ENCODE assay signal across 8 cellular contexts in genomic region chr10:22003964-22004281, GRCh38. TPM values are rescaled to one million over a fixed set of nuclear protein-coding genes. Genes with fewer than 3 reads are reported as not detected.
DNase-seq lines count a peak whose midpoint lies in the region; ATAC-seq and TF ChIP-seq lines count a peak whose summit lies in the region.

No MANE protein-coding gene starts in this region.

- peaks cover 18% of the 10 kb centered on the region for H3K4me1 Mint-ChIP-seq in GM23338

- H3K9me3 ChIP-seq in adipocyte (ENCODE audit: control insufficient read depth, low read length) (peaks cover 16% of the 10 kb centered on the region), mesodermal cell (ENCODE audit: control insufficient read depth, low read length) (no peaks in the 10 kb centered on the region)

- ATAC-seq in GM23338 (no peak), HG03039 (IDR thresholded peaks at IDR 0.05; ENCODE audit: unreplicated experiment) (no peak), HG02798 (IDR thresholded peaks at IDR 0.05; ENCODE audit: poor library complexity, unreplicated experiment) (no peak)

- H3K27ac Mint-ChIP-seq in GM23338: 0 out of 2 replicates have a peak overlapping the region, but pooled peaks have one; percentile 43

- in situ Hi-C loops in KBM-7 (cut with MboI; ENCODE audit: low pct_unique_long_range_greater_than_20kb, low sequenced_read_pairs): no loop called here

- no CpG with 5 or more reads among the region's 2 CpGs for WGBS in mesodermal cell (ENCODE audit: insufficient coverage in 2 of 2), 2 experiments
- WGBS in lower leg skin, 2 donors: 0 to 3% methylated on average over 2 of the region's 2 CpGs

- intact Hi-C loops in lower leg skin (cut with DNase I; ENCODE audit: low total_unique reads): no loop called here

- H3K9me3 Mint-ChIP-seq in GM23338: no peaks in the 10 kb centered on the region

- H3K9ac ChIP-seq in adipocyte (ENCODE audit: low read length): peak overlapping the region; percentile 83

- H3K4me1 ChIP-seq in ACC112 (ENCODE audit: control insufficient read depth, insufficient read depth, low read length, unreplicated experiment) (peaks cover 10% of the 10 kb centered on the region), GM23338 (ENCODE audit: insufficient read depth) (peaks cover 15% of the 10 kb centered on the region), adipocyte (ENCODE audit: control insufficient read depth, insufficient read depth, low read length) (peaks cover 15% of the 10 kb centered on the region), mesodermal cell (ENCODE audit: control insufficient read depth, insufficient read depth, low read length, poor library complexity, severe bottlenecking) (no peaks in the 10 kb centered on the region)

- H3K27me3 ChIP-seq in ACC112 (ENCODE audit: insufficient read depth, low read length) (peaks cover 14% of the 10 kb centered on the region; the same call in 1 of the 2 replicates), GM23338 (ENCODE audit: insufficient read depth) (peaks cover 14% of the 10 kb centered on the region), adipocyte (replicated peaks; ENCODE audit: control insufficient read depth, insufficient read depth, low read length) (no peaks in the 10 kb centered on the region)

- no peaks in the 10 kb centered on the region for H3F3A ChIP-seq in GM23338 (replicated peaks; ENCODE audit: low read depth)

- H3K79me2 ChIP-seq in ACC112 (ENCODE audit: control insufficient read depth, insufficient read depth, low read length, unreplicated experiment): peaks cover 35% of the 10 kb centered on the region
- peaks cover 17% of the 10 kb centered on the region; the same call in 1 of the 2 replicates for H3K79me2 ChIP-seq in GM23338 (replicated peaks; ENCODE audit: insufficient read depth)

- H2AFZ ChIP-seq in ACC112 (ENCODE audit: low read length, unreplicated experiment): peak overlapping the region; percentile 92
- peak overlapping the region; percentile 49; the same call in 1 of the 2 replicates for H2AFZ ChIP-seq in GM23338

- peaks cover 10% of the 10 kb centered on the region for H3K27me3 Mint-ChIP-seq in GM23338 (ENCODE audit: insufficient read depth, low read depth, poor library complexity)

- H3K27ac ChIP-seq in ACC112 (ENCODE audit: low read depth, low read length): peak overlapping the region; percentile 71
- no peak overlapping the region for H3K27ac ChIP-seq in GM23338 (ENCODE audit: low read depth)
- H3K27ac ChIP-seq in mesodermal cell (ENCODE audit: low read depth, low read length, severe bottlenecking): peak overlapping the region; percentile 8

- H3K36me3 ChIP-seq in ACC112 (ENCODE audit: insufficient read depth, low read length): no peaks in the 10 kb centered on the region
- no peaks in the 10 kb centered on the region for H3K36me3 ChIP-seq in GM23338 (ENCODE audit: insufficient read depth)
- H3K36me3 ChIP-seq in adipocyte (ENCODE audit: control insufficient read depth, insufficient read depth, low read length, severe bottlenecking): no peaks in the 10 kb centered on the region
- H3K36me3 ChIP-seq in mesodermal cell (ENCODE audit: control insufficient read depth, insufficient read depth, low read length): no peaks in the 10 kb centered on the region

- no peaks in the 10 kb centered on the region for H4K20me1 ChIP-seq in GM23338 (replicated peaks; ENCODE audit: insufficient read depth)

- peak overlapping the region; percentile 73 for H3K4me2 ChIP-seq in GM23338

- TF ChIP-seq POLR2A in lower leg skin (IDR thresholded peaks at IDR 0.05): no peak

- H3K36me3 Mint-ChIP-seq in GM23338 (ENCODE audit: low read depth): no peaks in the 10 kb centered on the region; the same call in 2 of the 3 replicates

- peak overlapping the region; percentile 80 for H3K4me3 Mint-ChIP-seq in GM23338

- DNase-seq in GM23338 (ENCODE audit: low spot score): no peak
- no peak for DNase-seq in adipocyte (ENCODE audit: low read depth)
- DNase-seq in lower leg skin (ENCODE audit: low spot score in 2 of 2): no peak
- no peak for DNase-seq in KBM-7

- TF ChIP-seq CTCF in GM23338 (conservative IDR thresholded peaks at IDR 0.05; ENCODE audit: low read depth in 2 of 2) (no peak), lower leg skin (IDR thresholded peaks at IDR 0.05) (no peak)

- no peaks in the 10 kb centered on the region for H3K9me2 ChIP-seq in GM23338 (ENCODE audit: insufficient read depth)

- H3K4me3 ChIP-seq in ACC112 (ENCODE audit: low read depth, low read length) (peak overlapping the region; percentile 86), GM23338 (peak overlapping the region; percentile 80), adipocyte (ENCODE audit: low read length) (peak overlapping the region; percentile 94), mesodermal cell (ENCODE audit: extremely low read depth, insufficient read depth, low read length, poor library complexity, severe bottlenecking) (peak overlapping the region; percentile 83), lower leg skin (ENCODE audit: low read depth, poor library complexity, severe bottlenecking) (no peak overlapping the region)

TF ChIP-seq in GM23338, 12 proteins besides CTCF, POLR2A, EP300 and RAD21 (continues in another document):
- TF ChIP-seq NANOG (IDR thresholded peaks at IDR 0.05; ENCODE audit: borderline replicate concordance) (no peak), ZNF114 (CRISPR knock-in tag; IDR thresholded peaks at IDR 0.05) (no peak), REST (IDR thresholded peaks at IDR 0.05; ENCODE audit: unreplicated experiment) (no peak)

RNA-seq across cellular contexts. Expression of gene DNAJC1, which starts 0.4 kb away (rescaled TPM):
- total RNA-seq in GM23338 (2014; rRNA removed; shearing (Covaris generic)): 45.3 and 50.8 TPM in 2 replicates
- polyA plus RNA-seq in GM23338 (2016; fragmentation: Nextera tagmentation; extraction: Ambion mirVana): 31.8 and 38.6 TPM in 2 replicates
- 41.5 TPM for polyA plus RNA-seq in mesodermal cell (2013, experiment 1 of 2)
- 48.0 TPM for polyA plus RNA-seq in mesodermal cell (2013, experiment 2 of 2)
- 100 to 1,000 TPM in 1 of 4 donors, 10 to 100 TPM in 3; 22.8 to 101 (median 49.4) TPM for total RNA-seq in lower leg skin
